In genomic region chr14:38999949-39000348, GRCh38 we compare ENCODE assay signal across 24 cellular contexts.
"Had no signal": no experiment of that assay in that cellular context is flagged by ENCODE, and none has a peak within 500 bp of the region (broad histone marks: within the 10 kb centered on the region; RNA-seq: fewer than 3 reads in every experiment).

No MANE protein-coding gene starts in this region.

- H3K4me3 Mint-ChIP-seq: natural killer cell treated with Interleukin-12 subunit alpha and Interleukin-12 subunit beta and Interleukin-15 and Interleukin-18, amount 100 ng/mL, for 72 hours; neural progenitor cell had no signal

- H3K4me1 Mint-ChIP-seq: neural progenitor cell had no signal

- H3K27ac Mint-ChIP-seq: natural killer cell treated with Interleukin-12 subunit alpha and Interleukin-12 subunit beta and Interleukin-15 and Interleukin-18, amount 100 ng/mL, for 72 hours; neural progenitor cell; progenitor cell of endocrine pancreas had no signal

- DNase-seq: cortex of kidney; dorsolateral prefrontal cortex; effector CD8-positive, alpha-beta T cell; foreskin melanocyte; head of caudate nucleus; kidney; left cardiac atrium; left ventricle myocardium superior; mesenchymal stem cell; midbrain; nucleus accumbens; pancreas; right cardiac atrium; spleen; stimulated activated CD4-positive, alpha-beta T cell treated with anti-CD3 and anti-CD28 coated beads, Interleukin-15, amount 100 ng/mL, for 24 hours; stimulated activated CD4-positive, alpha-beta T cell treated with anti-CD3 and anti-CD28 coated beads, Interleukin-1b, Interleukin-23, amount 100 ng/mL, for 48 hours; stimulated activated CD4-positive, alpha-beta T cell treated with anti-CD3 and anti-CD28 coated beads, Interleukin-4, amount 100 ng/mL, for 4 hours; stimulated activated naive CD4-positive, alpha-beta T cell; stomach; substantia nigra; trophoblast cell had no signal

- H3K36me3 Mint-ChIP-seq: natural killer cell treated with Interleukin-12 subunit alpha and Interleukin-12 subunit beta and Interleukin-15 and Interleukin-18, amount 100 ng/mL, for 72 hours; neural progenitor cell had no signal

- H3K9me3 Mint-ChIP-seq: natural killer cell treated with Interleukin-12 subunit alpha and Interleukin-12 subunit beta and Interleukin-15 and Interleukin-18, amount 100 ng/mL, for 72 hours; neural progenitor cell had no signal

- ATAC-seq: left cardiac atrium; left ventricle myocardium superior; natural killer cell treated with Interleukin-12 subunit alpha and Interleukin-12 subunit beta and Interleukin-15 and Interleukin-18, amount 100 ng/mL, for 72 hours; right cardiac atrium had no signal
